Comparison of ENCODE assay signal across 8 cellular contexts in the genomic region with DNA sequence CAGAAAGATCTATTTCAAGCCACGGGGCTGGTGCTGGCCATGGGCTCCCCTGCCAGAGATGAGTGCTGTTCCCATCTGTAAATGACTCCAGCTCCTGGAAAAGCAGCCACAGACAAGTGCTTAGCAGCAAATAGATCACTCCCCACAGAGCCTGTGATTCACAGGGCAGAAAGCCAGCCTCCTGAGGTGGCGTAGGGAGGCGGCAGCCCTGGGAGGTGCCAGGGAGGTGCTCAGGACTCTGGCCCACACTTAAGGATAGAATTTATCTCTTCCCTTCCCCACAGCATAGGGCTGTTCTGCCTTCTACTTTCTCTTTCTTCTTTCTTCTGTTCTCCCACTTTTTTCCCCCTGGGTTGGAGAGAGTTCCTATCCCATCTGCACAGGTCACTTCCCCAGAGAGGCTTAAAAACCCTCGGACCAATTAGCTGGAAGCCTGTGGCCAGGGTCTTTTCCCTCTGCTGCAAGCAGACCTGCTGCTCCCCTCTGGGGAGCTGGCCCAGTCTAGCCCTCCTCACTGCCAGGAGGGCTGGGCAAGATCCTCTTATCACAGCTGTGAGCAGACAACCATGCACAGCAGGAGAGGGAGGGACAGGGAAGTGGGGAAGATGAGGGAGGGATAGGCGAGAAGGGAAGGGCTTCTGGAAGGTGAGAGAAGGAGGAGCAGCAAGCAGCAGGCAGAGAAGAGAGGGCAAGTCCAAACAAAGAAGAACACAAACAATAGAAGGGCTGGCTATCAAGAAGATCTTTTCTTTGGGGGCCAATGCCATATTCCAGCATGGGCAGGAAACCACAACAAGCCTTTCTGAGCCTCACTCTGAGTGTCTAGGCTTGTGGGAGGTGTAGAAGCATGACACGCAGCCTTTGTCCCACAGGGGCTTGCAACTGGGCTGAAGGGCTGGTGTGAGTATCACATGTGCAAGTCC. TPM values are rescaled to one million over a fixed set of nuclear protein-coding genes. Genes with fewer than 3 reads are reported as not detected.
DNase-seq lines count a peak whose midpoint lies in the region; ATAC-seq and TF ChIP-seq lines count a peak whose summit lies in the region.
"Had no signal": no experiment of that assay in that cellular context is flagged by ENCODE, and none has a peak within 500 bp of the region (broad histone marks: within the 10 kb centered on the region; RNA-seq: fewer than 3 reads in every experiment).

No MANE protein-coding gene starts in this region.

- H3K27ac Mint-ChIP-seq in effector memory CD8-positive, alpha-beta T cell: no peak overlapping the region

- H3K4me1 Mint-ChIP-seq in effector memory CD8-positive, alpha-beta T cell (ENCODE audit: low read depth in 2 of 2): peaks cover 0 to 3% of the 10 kb centered on the region in 2 donors

- H3K36me3 ChIP-seq in adipocyte (ENCODE audit: control insufficient read depth, insufficient read depth, low read length, severe bottlenecking): no peaks in the 10 kb centered on the region
- no peaks in the 10 kb centered on the region for H3K36me3 ChIP-seq in transverse colon

- H3K4me3 ChIP-seq in NB4 (ENCODE audit: low read depth, low read length) (no peak overlapping the region), adipocyte (ENCODE audit: low read length) (peak overlapping the region; percentile 40), transverse colon (no peak overlapping the region)
- H3K4me3 ChIP-seq: SK-N-MC had no signal

- no peak for TF ChIP-seq EP300 in transverse colon (IDR thresholded peaks at IDR 0.05; ENCODE audit: low read depth)

- TF ChIP-seq CTCF in NB4 (IDR thresholded peaks at IDR 0.05; ENCODE audit: low read depth, low read length) (no peak), transverse colon (IDR thresholded peaks at IDR 0.05) (no peak)

- H3K9me3 ChIP-seq in adipocyte (ENCODE audit: control insufficient read depth, low read length) (no peaks in the 10 kb centered on the region), transverse colon (no peaks in the 10 kb centered on the region)

- intact Hi-C loops in transverse colon (cut with DNase I; ENCODE audit: low total_unique reads): no loop called here

- ATAC-seq in GM19467 (IDR thresholded peaks at IDR 0.05; ENCODE audit: unreplicated experiment): no peak
- ATAC-seq in effector memory CD8-positive, alpha-beta T cell (replicated peaks): no peak

- TF ChIP-seq POLR2A in NB4 (IDR thresholded peaks at IDR 0.05; ENCODE audit: extremely low read depth, insufficient read length) (no peak), transverse colon (IDR thresholded peaks at IDR 0.05) (no peak)

- peaks cover 21% of the 10 kb centered on the region for H3K27me3 ChIP-seq in adipocyte (replicated peaks; ENCODE audit: control insufficient read depth, insufficient read depth, low read length)
- H3K27me3 ChIP-seq in transverse colon: no peaks in the 10 kb centered on the region

- peak; percentile 70 for DNase-seq in NB4 (ENCODE audit: low read depth)
- no peak for DNase-seq in adipocyte (ENCODE audit: low read depth)
- peak; percentile 39 for DNase-seq in kidney glomerular epithelial cell (lab: John Stamatoyannopoulos, UW)
- peak; percentile 34 for DNase-seq in transverse colon
- no peak for DNase-seq in effector memory CD8-positive, alpha-beta T cell
- no peak for DNase-seq in hepatic stellate cell (ENCODE audit: low spot score)

- H3K27me3 Mint-ChIP-seq in effector memory CD8-positive, alpha-beta T cell: peaks cover 50 to 78% of the 10 kb centered on the region in 2 donors

- no peaks in the 10 kb centered on the region for H3K9me3 Mint-ChIP-seq in effector memory CD8-positive, alpha-beta T cell

- no peak overlapping the region for H3K4me3 Mint-ChIP-seq in effector memory CD8-positive, alpha-beta T cell

- in situ Hi-C loops in transverse colon (cut with MboI; ENCODE audit: low pct_ligation_motif_present in 1 of 4, low pct_unique_long_range_greater_than_20kb in 1 of 4, low sequenced_read_pairs in 3 of 4): no loop called here

- WGBS in transverse colon (ENCODE audit: low coverage in 1 of 2), 2 donors: 8 to 46% methylated on average over 2 to 6 of the region's 6 CpGs

- H3K27ac ChIP-seq in transverse colon: peak overlapping the region; percentile 30 to 46 (median 37)
- H3K27ac ChIP-seq: SK-N-MC had no signal

- H3K4me1 ChIP-seq in adipocyte (ENCODE audit: control insufficient read depth, insufficient read depth, low read length) (peaks cover 32% of the 10 kb centered on the region), transverse colon (peaks cover 0 to 10% (median 4%) of the 10 kb centered on the region in 4 donors)

- no peaks in the 10 kb centered on the region for H3K36me3 Mint-ChIP-seq in effector memory CD8-positive, alpha-beta T cell (ENCODE audit: insufficient read depth)

- no peak overlapping the region for H3K9ac ChIP-seq in adipocyte (ENCODE audit: low read length)

RNA-seq across cellular contexts. Expression of a gene that starts 41.0 kb away (rescaled TPM):
- 1 to 10 TPM; 1.4 to 3.5 (median 3.0) TPM for total RNA-seq in transverse colon

Comparison
In these comparisons a context has a peak if more than half of its experiments do, and no peak if none do; other contexts are left out.
1. DNase-seq: peak in NB4 (single experiment), kidney glomerular epithelial cell (single experiment) and transverse colon (single experiment); none in adipocyte (single experiment), effector memory CD8-positive, alpha-beta T cell (0 of 3) and hepatic stellate cell (single experiment).